ENCODE assay signal across 7 cellular contexts in genomic region chr19:13861714-13862531, GRCh38.
DNase-seq lines count a peak whose midpoint lies in the region; ATAC-seq and TF ChIP-seq lines count a peak whose summit lies in the region.

No MANE protein-coding gene starts in this region.

- H3K27ac ChIP-seq in iPS-20b (ENCODE audit: low read length) (no peak overlapping the region), skin epidermis (peak overlapping the region; percentile 33 to 97 (median 91))

- H3K9me3 ChIP-seq in iPS-20b (ENCODE audit: insufficient read depth, low read depth, low read length) = no peaks in the 10 kb centered on the region

- peak overlapping the region; percentile 56; the same call in 1 of the 2 replicates for H3K9ac ChIP-seq in iPS-20b (ENCODE audit: low read depth, low read length)

- peak; percentile 64 for ATAC-seq in HG02884 (IDR thresholded peaks at IDR 0.05; ENCODE audit: unreplicated experiment)

- peak; percentile 96 for TF ChIP-seq CTCF in GM13976 (IDR thresholded peaks at IDR 0.05; ENCODE audit: borderline replicate concordance, control extremely low read depth, extremely low read depth, insufficient read depth, missing control alignments)

- peaks cover 3% of the 10 kb centered on the region; the same call in 1 of the 2 replicates for H3K4me1 ChIP-seq in iPS-20b (ENCODE audit: insufficient read depth, low read length)

- peak; percentile 94 for DNase-seq in GM13976 (ENCODE audit: low spot score)
- peak; percentile 40 for DNase-seq in NCI-H1694 (lab: John Stamatoyannopoulos, UW)
- peak; percentile 90 for DNase-seq in UCSD-AML1 (lab: John Stamatoyannopoulos, UW; ENCODE audit: unreplicated experiment)
- DNase-seq in brain pericyte (ENCODE audit: low read depth, low spot score) = peak; percentile 74

- in situ Hi-C loops in GM13976 (cut with MboI; ENCODE audit: low sequenced_read_pairs, unreplicated experiment) = loop anchor here (5.0 to 25.0 kb wide), 2 partner anchors 80 to 600 kb away; no protein-coding TSS in a partner anchor

- H3K27me3 ChIP-seq in iPS-20b (ENCODE audit: insufficient read depth, low read length) = peaks cover 49% of the 10 kb centered on the region

- H3K36me3 ChIP-seq in iPS-20b (ENCODE audit: insufficient read depth, low read depth, low read length) = no peaks in the 10 kb centered on the region

- H3K4me3 ChIP-seq in iPS-20b (ENCODE audit: low read length) = peak overlapping the region; percentile 68; the same call in 1 of the 2 replicates
- H3K4me3 ChIP-seq in skin epidermis = peak overlapping the region; percentile 33 to 53 (median 37)

Comparison
In these comparisons a context has a peak if more than half of its experiments do, and no peak if none do; other contexts are left out.
1. DNase-seq: peak in every context shown above with its lines; median percentile 94 in GM13976; 90 in UCSD-AML1; 74 in brain pericyte; 40 in NCI-H1694.